ENCODE assay signal across 1 cellular context in genomic region chr2:48450256-48450655, GRCh38.
TF ChIP-seq lines count a peak whose summit lies in the region.

No MANE protein-coding gene starts in this region.

TF ChIP-seq in HepG2, 621 proteins besides CTCF, POLR2A, EP300 and RAD21:
- TF ChIP-seq CEBPB (IDR thresholded peaks at IDR 0.05; ENCODE audit: borderline replicate concordance, low read depth, low read length), result no peak
- TF ChIP-seq ZNF230 (CRISPR knock-in tag; IDR thresholded peaks at IDR 0.05), result no peak
- no peak for TF ChIP-seq KDM4B (CRISPR knock-in tag; IDR thresholded peaks at IDR 0.05)
- TF ChIP-seq ZNF747 (CRISPR knock-in tag; IDR thresholded peaks at IDR 0.05; ENCODE audit: borderline replicate concordance), result no peak
- no peak for TF ChIP-seq PATZ1 (CRISPR knock-in tag; IDR thresholded peaks at IDR 0.05)
- TF ChIP-seq KLF15 (CRISPR knock-in tag; IDR thresholded peaks at IDR 0.05; ENCODE audit: borderline replicate concordance), result no peak
- TF ChIP-seq ETV5 (CRISPR knock-in tag; IDR thresholded peaks at IDR 0.05; ENCODE audit: borderline replicate concordance), result no peak
- no peak for TF ChIP-seq PAXIP1 (CRISPR knock-in tag; conservative IDR thresholded peaks at IDR 0.05)
- no peak for TF ChIP-seq TMF1 (CRISPR knock-in tag; IDR thresholded peaks at IDR 0.05; ENCODE audit: low read depth)
- no peak for TF ChIP-seq CBX5 (CRISPR knock-in tag; IDR thresholded peaks at IDR 0.05; ENCODE audit: borderline replicate concordance)
- TF ChIP-seq PAF1 (CRISPR knock-in tag; IDR thresholded peaks at IDR 0.05), result no peak
- TF ChIP-seq ZNF460 (CRISPR knock-in tag; IDR thresholded peaks at IDR 0.05; ENCODE audit: borderline replicate concordance), result no peak
TF ChIP-seq in HepG2: peak in this region for 0.
